ENCODE assay signal across 12 cellular contexts in the genomic region with DNA sequence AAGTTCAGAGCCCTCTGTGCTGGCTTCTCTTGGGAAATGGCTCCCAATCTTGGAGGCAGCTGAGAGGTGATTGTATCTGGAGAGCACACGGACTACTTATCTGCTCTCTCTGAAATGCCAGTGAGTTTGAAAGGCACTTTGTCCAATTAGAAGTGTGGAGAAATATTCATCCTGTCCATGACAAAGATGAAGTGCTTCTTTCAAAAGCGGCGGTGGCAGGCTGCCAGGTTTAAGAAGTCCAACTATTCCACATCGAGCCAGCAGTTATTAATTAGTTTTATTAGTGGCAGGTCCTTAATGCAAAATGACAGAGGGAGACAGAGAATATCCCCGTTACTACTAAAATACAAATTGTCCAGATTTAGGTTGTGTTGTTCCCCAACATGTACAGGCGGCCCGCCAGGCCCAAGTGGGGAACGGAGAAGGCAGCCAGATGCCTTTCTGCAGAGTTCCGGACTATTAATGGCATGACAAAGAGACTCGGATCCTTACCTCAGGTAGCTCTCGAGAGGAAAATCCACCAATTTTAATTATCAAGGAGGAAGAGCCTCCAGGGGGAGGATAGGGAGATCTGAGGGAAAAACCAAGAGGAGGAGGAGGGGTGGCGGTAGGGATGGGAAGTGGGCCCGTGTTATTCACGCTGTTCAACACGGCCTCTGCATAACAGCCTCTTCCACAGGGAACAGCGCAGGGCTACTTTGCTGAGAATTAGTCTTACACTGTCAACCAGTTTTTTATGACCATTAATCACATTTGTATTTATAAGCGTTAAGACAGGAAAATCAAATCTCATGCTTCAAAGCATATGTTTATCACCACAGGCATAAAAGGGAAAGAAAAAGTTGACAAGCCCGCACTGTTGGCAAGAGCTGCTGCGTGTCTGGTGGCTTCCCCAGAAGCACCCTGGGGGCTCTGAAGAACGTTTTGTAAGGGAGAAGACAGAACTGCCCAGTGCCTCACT. TPM values are rescaled to one million over a fixed set of nuclear protein-coding genes. Genes with fewer than 3 reads are reported as not detected.
DNase-seq lines count a peak whose midpoint lies in the region; ATAC-seq and TF ChIP-seq lines count a peak whose summit lies in the region.
"Had no signal": no experiment of that assay in that cellular context is flagged by ENCODE, and none has a peak within 500 bp of the region (broad histone marks: within the 10 kb centered on the region; RNA-seq: fewer than 3 reads in every experiment).

No MANE protein-coding gene starts in this region.

- H3K27me3 ChIP-seq in esophagus squamous epithelium = no peaks in the 10 kb centered on the region
- H3K27me3 ChIP-seq: tibial artery had no signal

- H3K27ac Mint-ChIP-seq in nephron = peak overlapping the region; percentile 19 to 87 (median 58)

- WGBS in esophagus squamous epithelium, 2 donors = 21 to 26% methylated on average over 19 to 20 of the region's 20 CpGs

- peaks cover 6% of the 10 kb centered on the region for H3K27me3 Mint-ChIP-seq in nephron (ENCODE audit: low read depth)

- H3K4me1 Mint-ChIP-seq in nephron = peaks cover 13% of the 10 kb centered on the region

- H3K9me3 Mint-ChIP-seq in nephron = peaks cover 8% of the 10 kb centered on the region

- H3K27ac ChIP-seq in esophagus squamous epithelium = peak overlapping the region in 3 of 4 donors; percentile 13 to 36 (median 32)
- H3K27ac ChIP-seq: tibial artery had no signal

- H3K4me1 ChIP-seq in esophagus squamous epithelium = peaks cover 0 to 29% (median 4%) of the 10 kb centered on the region in 3 donors

- H3K36me3 Mint-ChIP-seq in nephron (ENCODE audit: low read depth) = peaks cover 21% of the 10 kb centered on the region

- no peaks in the 10 kb centered on the region for H3K9me3 ChIP-seq in esophagus squamous epithelium
- H3K9me3 ChIP-seq: tibial artery had no signal

- ATAC-seq in Right ventricle myocardium inferior = peak; percentile 72
- no peak for ATAC-seq in GM21360 (IDR thresholded peaks at IDR 0.05; ENCODE audit: unreplicated experiment)
- no peak for ATAC-seq in GM21367 (IDR thresholded peaks at IDR 0.05; ENCODE audit: unreplicated experiment)

- no peak for TF ChIP-seq CTCF in esophagus squamous epithelium (IDR thresholded peaks at IDR 0.05)
- no peak for TF ChIP-seq CTCF in nephron (IDR thresholded peaks at IDR 0.05; ENCODE audit: unreplicated experiment in 3 of 3)

- peak overlapping the region in 3 of 4 donors; percentile 4 to 47 (median 21) for H3K4me3 ChIP-seq in esophagus squamous epithelium
- H3K4me3 ChIP-seq: tibial artery had no signal

- peak overlapping the region; percentile 8 to 60 (median 10) for H3K4me3 Mint-ChIP-seq in nephron

- TF ChIP-seq POLR2A in esophagus squamous epithelium (IDR thresholded peaks at IDR 0.05) = no peak

- no peaks in the 10 kb centered on the region for H3K36me3 ChIP-seq in esophagus squamous epithelium
- H3K36me3 ChIP-seq: tibial artery had no signal

- DNase-seq in Right ventricle myocardium inferior (ENCODE audit: missing footprints) = no peak
- no peak for DNase-seq in cardiac septum (ENCODE audit: low spot score)
- DNase-seq in esophagus squamous epithelium (lab: John Stamatoyannopoulos, UW) = no peak
- DNase-seq in NCI-H226 = no peak
- DNase-seq in SHP77 (lab: John Stamatoyannopoulos, UW) = no peak
- DNase-seq: DMS 273 treated with DMSO at 0.1 percent for 48 hours, kidney glomerular epithelial cell, NCI-H146 had no signal

- intact Hi-C loops in Right ventricle myocardium inferior (cut with DNase I) (no loop called here), cardiac septum (cut with DNase I) (no loop called here), esophagus squamous epithelium (cut with DNase I) (no loop called here)

RNA-seq across cellular contexts. Expression of a gene that starts 41.9 kb away (rescaled TPM):
- total RNA-seq in Right ventricle myocardium inferior (17.8 TPM), cardiac septum (13.6 TPM), esophagus squamous epithelium (10 to 100 TPM; 22.1 to 56.6 (median 36.0) TPM)
